23 cellular contexts compared by ENCODE assay signal in the genomic region with DNA sequence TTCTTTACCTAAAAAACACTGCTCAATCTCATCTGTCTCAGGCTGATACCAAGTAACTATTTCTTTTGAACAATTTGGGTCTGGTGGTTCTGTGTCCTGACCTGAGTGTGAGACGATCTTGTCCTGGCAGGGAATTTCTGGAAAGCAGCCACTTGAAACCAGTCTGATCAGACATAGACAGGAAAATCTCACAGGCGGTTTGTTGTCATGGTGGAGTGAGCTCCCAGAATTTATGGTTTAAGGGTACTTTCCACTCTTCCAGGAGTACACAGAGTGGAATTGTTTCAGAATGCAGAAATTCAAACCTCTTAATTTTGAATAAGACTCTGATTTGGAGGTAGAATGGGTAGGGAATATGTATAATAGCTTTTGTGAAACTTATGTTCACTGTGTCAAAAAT.
DNase-seq lines count a peak whose midpoint lies in the region; ATAC-seq, FAIRE-seq and TF ChIP-seq lines count a peak whose summit lies in the region.
"Had no signal": no experiment of that assay in that cellular context is flagged by ENCODE, and none has a peak within 500 bp of the region (broad histone marks: within the 10 kb centered on the region; RNA-seq: fewer than 3 reads in every experiment).

No MANE protein-coding gene starts in this region.

- H3K27me3 ChIP-seq in MG63: no peaks in the 10 kb centered on the region
- no peaks in the 10 kb centered on the region for H3K27me3 ChIP-seq in keratinocyte (ENCODE audit: control insufficient read depth, extremely low read depth, insufficient read depth, low read length)
- no peaks in the 10 kb centered on the region for H3K27me3 ChIP-seq in thyroid gland
- no peaks in the 10 kb centered on the region for H3K27me3 ChIP-seq in right cardiac atrium (ENCODE audit: control insufficient read depth, insufficient read depth)
- H3K27me3 ChIP-seq: Peyer's patch, stomach, upper lobe of left lung had no signal

- dilution Hi-C loops in keratinocyte (cut with MboI; ENCODE audit: extremely low pct_ligation_motif_present, low sequenced_read_pairs): no loop called here

- TF ChIP-seq CTCF in keratinocyte (optimal IDR thresholded peaks at IDR 0.05 in 1 of 3, IDR thresholded peaks at IDR 0.05 in 1 of 3, conservative IDR thresholded peaks at IDR 0.05 in 1 of 3; ENCODE audit: extremely low read depth in 1 of 3, insufficient read depth in 2 of 3, low read length in 3 of 3): no peak
- TF ChIP-seq CTCF in thyroid gland (IDR thresholded peaks at IDR 0.05): no peak

- TF ChIP-seq POLR2A in thyroid gland (IDR thresholded peaks at IDR 0.05): no peak

- ATAC-seq in right cardiac atrium (no peak), HG03280 (IDR thresholded peaks at IDR 0.05; ENCODE audit: unreplicated experiment) (no peak)
- ATAC-seq: HCT116 had no signal

- intact Hi-C loops in thyroid gland (cut with DNase I): no loop called here
- intact Hi-C loops in right cardiac atrium (cut with DNase I): no loop called here

- peak; percentile 79 for FAIRE-seq in keratinocyte (lab: Jason Lieb, UNC)
- FAIRE-seq: GM12878 had no signal

- DNase-seq in MG63 (peak; percentile 2), astrocyte of the hippocampus (ENCODE audit: low read depth, low spot score) (peak; percentile 23), keratinocyte (ENCODE audit: low read depth, low spot score) (no peak), thyroid gland (peak; percentile 74), right cardiac atrium (no peak), C1 segment of cervical spinal cord (lab: John Stamatoyannopoulos, UW) (no peak)
- DNase-seq: activated CD4-positive, alpha-beta memory T cell treated with anti-CD3 and anti-CD28 coated beads, Interleukin-2, amount 10 ng/mL, durations not matched to agents 7 days and 5 days; activated CD4-positive, CD25-positive, alpha-beta regulatory T cell; CD8-positive, alpha-beta memory T cell; DMS79; glutamatergic neuron; IMR-90; NCI-H1694; nucleus accumbens; Peyer's patch; stimulated activated CD4-positive, alpha-beta T cell treated with anti-CD3 and anti-CD28 coated beads, Interleukin-4, amount 100 ng/mL, for 4 hours; stomach; T1000; upper lobe of left lung had no signal

- H3K79me2 ChIP-seq in keratinocyte (ENCODE audit: control insufficient read depth, insufficient read depth, low read length): no peaks in the 10 kb centered on the region

- H3K4me3 ChIP-seq in MG63 (no peak overlapping the region), keratinocyte (ENCODE audit: control insufficient read depth in 2 of 3, extremely low read depth in 1 of 3, insufficient read depth in 2 of 3, low read depth in 1 of 3, low read length in 3 of 3) (peak overlapping the region in 2 of 3 experiments; percentile 34 to 42), thyroid gland (replicated peaks in 1 of 3) (no peak overlapping the region), right cardiac atrium (ENCODE audit: low read length) (no peak overlapping the region)
- H3K4me3 ChIP-seq: GM12878, Peyer's patch, SK-N-MC, stomach, upper lobe of left lung had no signal

- no peaks in the 10 kb centered on the region for H3K9me1 ChIP-seq in keratinocyte (ENCODE audit: control insufficient read depth, extremely low read depth, insufficient read depth, low read length)

- H3K9me3 ChIP-seq in MG63: no peaks in the 10 kb centered on the region
- H3K9me3 ChIP-seq in keratinocyte (ENCODE audit: control insufficient read depth, low read depth, low read length): no peaks in the 10 kb centered on the region
- H3K9me3 ChIP-seq in thyroid gland: no peaks in the 10 kb centered on the region
- H3K9me3 ChIP-seq in right cardiac atrium (ENCODE audit: control insufficient read depth, low read length): no peaks in the 10 kb centered on the region
- H3K9me3 ChIP-seq: Peyer's patch, stomach, upper lobe of left lung had no signal

- 21 to 25% methylated on average over 2 of the region's 2 CpGs for WGBS in thyroid gland, 2 donors
- 20% methylated on average over 2 of the region's 2 CpGs for WGBS in right cardiac atrium

- peaks cover 36% of the 10 kb centered on the region for H3K4me1 ChIP-seq in keratinocyte (ENCODE audit: control insufficient read depth, extremely low read depth, insufficient read depth, low read length)
- H3K4me1 ChIP-seq in thyroid gland: peaks cover 21 to 29% of the 10 kb centered on the region in 2 donors
- H3K4me1 ChIP-seq in right cardiac atrium (ENCODE audit: control insufficient read depth, insufficient read depth, low read length): no peaks in the 10 kb centered on the region
- H3K4me1 ChIP-seq: Peyer's patch, stomach, upper lobe of left lung had no signal

- peak overlapping the region; percentile 51 for H3K9ac ChIP-seq in keratinocyte (ENCODE audit: control insufficient read depth, extremely low read depth, insufficient read depth, low read length)

- peak overlapping the region; percentile 83 for H2AFZ ChIP-seq in keratinocyte (ENCODE audit: control insufficient read depth, low read length)

- H3K4me2 ChIP-seq in keratinocyte (ENCODE audit: control insufficient read depth, extremely low read depth, insufficient read depth, low read depth, low read length): peak overlapping the region; percentile 87

- no peaks in the 10 kb centered on the region for H4K20me1 ChIP-seq in keratinocyte (ENCODE audit: control insufficient read depth, extremely low read depth, insufficient read depth, low read length)

- H3K27ac ChIP-seq in keratinocyte (ENCODE audit: control insufficient read depth, insufficient read depth, low read length) (peak overlapping the region; percentile 74), thyroid gland (peak overlapping the region; percentile 54 to 79 (median 67)), right cardiac atrium (ENCODE audit: low read length) (no peak overlapping the region)
- H3K27ac ChIP-seq: Peyer's patch, SK-N-MC, stomach, upper lobe of left lung had no signal

- no peaks in the 10 kb centered on the region for H3K36me3 ChIP-seq in MG63
- no peaks in the 10 kb centered on the region for H3K36me3 ChIP-seq in keratinocyte (ENCODE audit: control insufficient read depth in 2 of 2, extremely low read depth in 1 of 2, insufficient read depth in 2 of 2, low read length in 2 of 2)
- no peaks in the 10 kb centered on the region for H3K36me3 ChIP-seq in thyroid gland
- H3K36me3 ChIP-seq: Peyer's patch, stomach, upper lobe of left lung had no signal

Comparison
In these comparisons a context has a peak if more than half of its experiments do, and no peak if none do; other contexts are left out.
1. DNase-seq: peak in MG63 (single experiment), astrocyte of the hippocampus (single experiment) and thyroid gland (2 of 2); none in keratinocyte (single experiment), right cardiac atrium (0 of 3) and C1 segment of cervical spinal cord (0 of 14).
2. H3K4me3 ChIP-seq: peak in keratinocyte (2 of 3); none in MG63 (single experiment), thyroid gland (0 of 3) and right cardiac atrium (single experiment).